ENCODE assay signal across 15 cellular contexts in genomic region chr15:78368671-78369070, GRCh38. TPM values are rescaled to one million over a fixed set of nuclear protein-coding genes. Genes with fewer than 3 reads are reported as not detected.
DNase-seq lines count a peak whose midpoint lies in the region; ATAC-seq and TF ChIP-seq lines count a peak whose summit lies in the region.
"Had no signal": no experiment of that assay in that cellular context is flagged by ENCODE, and none has a peak within 500 bp of the region (broad histone marks: within the 10 kb centered on the region; RNA-seq: fewer than 3 reads in every experiment).

No MANE protein-coding gene starts in this region.

- no peak overlapping the region for H3K27ac ChIP-seq in neural progenitor cell
- H3K27ac ChIP-seq: transverse colon had no signal

- H3K36me3 Mint-ChIP-seq in neural progenitor cell, result no peaks in the 10 kb centered on the region
- H3K36me3 Mint-ChIP-seq: CD14-positive monocyte; natural killer cell treated with Interleukin-12 subunit alpha and Interleukin-12 subunit beta and Interleukin-15 and Interleukin-18, amount 100 ng/mL, for 72 hours had no signal

- no peaks in the 10 kb centered on the region for H3K9me3 Mint-ChIP-seq in neural progenitor cell
- H3K9me3 Mint-ChIP-seq: CD14-positive monocyte; natural killer cell treated with Interleukin-12 subunit alpha and Interleukin-12 subunit beta and Interleukin-15 and Interleukin-18, amount 100 ng/mL, for 72 hours had no signal

- H4K20me1 ChIP-seq in neural progenitor cell (ENCODE audit: low read depth), result no peaks in the 10 kb centered on the region

- DNase-seq in HEK293T (ENCODE audit: extremely low spot score) (peak; percentile 39), NCI-H524 (lab: John Stamatoyannopoulos, UW) (peak; percentile 49 to 75), astrocyte of the spinal cord (ENCODE audit: low read depth, low spot score) (peak; percentile 9), neural progenitor cell (ENCODE audit: low spot score) (peak; percentile 87), NCI-H2171 (lab: John Stamatoyannopoulos, UW) (no peak)
- DNase-seq: activated naive CD4-positive, alpha-beta T cell; NCI-H146; stimulated activated CD4-positive, alpha-beta T cell treated with anti-CD3 and anti-CD28 coated beads, Interleukin-4, amount 100 ng/mL, for 1 hour; transverse colon had no signal

- no peak overlapping the region for H2AFZ ChIP-seq in neural progenitor cell (replicated peaks)

- in situ Hi-C loops in astrocyte of the spinal cord (cut with HindIII; ENCODE audit: low sequenced_read_pairs), result no loop called here

- H3F3A ChIP-seq in neural progenitor cell (ENCODE audit: low read depth), result peaks cover 27% of the 10 kb centered on the region

- CTCF ChIA-PET in HEK293T (lab: Yijun Ruan, JAX), result no interaction called here

- ATAC-seq in GM21390 (IDR thresholded peaks at IDR 0.05; ENCODE audit: unreplicated experiment), result no peak
- ATAC-seq in GM19463 (IDR thresholded peaks at IDR 0.05; ENCODE audit: unreplicated experiment), result no peak
- ATAC-seq: natural killer cell treated with Interleukin-12 subunit alpha and Interleukin-12 subunit beta and Interleukin-15 and Interleukin-18, amount 100 ng/mL, for 72 hours had no signal

- no peak for TF ChIP-seq CTCF in astrocyte of the spinal cord (IDR thresholded peaks at IDR 0.05; ENCODE audit: low read depth, low read length)
- no peak for TF ChIP-seq CTCF in neural progenitor cell (IDR thresholded peaks at IDR 0.05)

- peaks cover 12% of the 10 kb centered on the region for H3K27me3 Mint-ChIP-seq in neural progenitor cell (ENCODE audit: insufficient read depth, low read depth)

- H3K4me3 ChIP-seq in astrocyte of the spinal cord (ENCODE audit: low read depth, low read length) (no peak overlapping the region), neural progenitor cell (no peak overlapping the region)
- H3K4me3 ChIP-seq: transverse colon had no signal

- H3K4me2 ChIP-seq in neural progenitor cell, result peak overlapping the region; percentile 52

- peak overlapping the region; percentile 68 for H3K27ac Mint-ChIP-seq in neural progenitor cell
- H3K27ac Mint-ChIP-seq: natural killer cell treated with Interleukin-12 subunit alpha and Interleukin-12 subunit beta and Interleukin-15 and Interleukin-18, amount 100 ng/mL, for 72 hours had no signal

- peaks cover 37% of the 10 kb centered on the region for H3K4me1 ChIP-seq in neural progenitor cell

- POLR2A ChIA-PET in HEK293T (lab: Yijun Ruan, JAX), result interaction anchor here (1.2 kb wide), 1 partner anchor 70 kb away, joined by 3 read pairs; the partner anchor contains the start of gene IREB2

- H3K4me1 Mint-ChIP-seq in neural progenitor cell, result peaks cover 38% of the 10 kb centered on the region

- H3K9me3 ChIP-seq in neural progenitor cell (ENCODE audit: low read depth), result no peaks in the 10 kb centered on the region
- H3K9me3 ChIP-seq: transverse colon had no signal

- H3K4me3 Mint-ChIP-seq in neural progenitor cell, result peak overlapping the region; percentile 70
- H3K4me3 Mint-ChIP-seq: CD14-positive monocyte; natural killer cell treated with Interleukin-12 subunit alpha and Interleukin-12 subunit beta and Interleukin-15 and Interleukin-18, amount 100 ng/mL, for 72 hours had no signal

- no peaks in the 10 kb centered on the region for H3K27me3 ChIP-seq in neural progenitor cell
- H3K27me3 ChIP-seq: transverse colon had no signal

- no peak overlapping the region for H3K9ac ChIP-seq in neural progenitor cell

- H3K36me3 ChIP-seq in neural progenitor cell, result no peaks in the 10 kb centered on the region
- H3K36me3 ChIP-seq: transverse colon had no signal

- H3K79me2 ChIP-seq in neural progenitor cell (ENCODE audit: low read depth), result no peaks in the 10 kb centered on the region

TF ChIP-seq in HEK293T, 16 proteins besides CTCF, POLR2A, EP300 and RAD21:
- TF ChIP-seq FOXM1 (IDR thresholded peaks at IDR 0.05; ENCODE audit: borderline replicate concordance) (no peak), NFRKB (IDR thresholded peaks at IDR 0.05) (no peak), ZNF384 (IDR thresholded peaks at IDR 0.05) (no peak), FOXA1 (IDR thresholded peaks at IDR 0.05) (no peak), CTBP1 (IDR thresholded peaks at IDR 0.05; ENCODE audit: borderline replicate concordance) (no peak), SP1 (IDR thresholded peaks at IDR 0.05) (no peak), LEF1 (IDR thresholded peaks at IDR 0.05; ENCODE audit: borderline replicate concordance) (no peak), HDGF (IDR thresholded peaks at IDR 0.05; ENCODE audit: borderline replicate concordance) (no peak)
- TF ChIP-seq, protein P1, sequence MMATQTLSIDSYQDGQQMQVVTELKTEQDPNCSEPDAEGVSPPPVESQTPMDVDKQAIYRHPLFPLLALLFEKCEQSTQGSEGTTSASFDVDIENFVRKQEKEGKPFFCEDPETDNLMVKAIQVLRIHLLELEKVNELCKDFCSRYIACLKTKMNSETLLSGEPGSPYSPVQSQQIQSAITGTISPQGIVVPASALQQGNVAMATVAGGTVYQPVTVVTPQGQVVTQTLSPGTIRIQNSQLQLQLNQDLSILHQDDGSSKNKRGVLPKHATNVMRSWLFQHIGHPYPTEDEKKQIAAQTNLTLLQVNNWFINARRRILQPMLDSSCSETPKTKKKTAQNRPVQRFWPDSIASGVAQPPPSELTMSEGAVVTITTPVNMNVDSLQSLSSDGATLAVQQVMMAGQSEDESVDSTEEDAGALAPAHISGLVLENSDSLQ (IDR thresholded peaks at IDR 0.05), result no peak

RNA-seq across cellular contexts. Expression of gene CRABP1, which starts 28.5 kb away (rescaled TPM):
- 320 and 454 TPM in 2 replicates for total RNA-seq in neural progenitor cell (ENCODE audit: low replicate concordance)
- total RNA-seq: lung microvascular endothelial cell; natural killer cell treated with Interleukin-12 subunit alpha and Interleukin-12 subunit beta and Interleukin-15 and Interleukin-18, amount 100 ng/mL, for 72 hours; Right ventricle myocardium inferior had no signal
